19 cellular contexts compared by ENCODE assay signal in genomic region chr9:97560851-97561250, GRCh38. TPM values are rescaled to one million over a fixed set of nuclear protein-coding genes. Genes with fewer than 3 reads are reported as not detected.
DNase-seq lines count a peak whose midpoint lies in the region; ATAC-seq and TF ChIP-seq lines count a peak whose summit lies in the region.
"Had no signal": no experiment of that assay in that cellular context is flagged by ENCODE, and none has a peak within 500 bp of the region (broad histone marks: within the 10 kb centered on the region; RNA-seq: fewer than 3 reads in every experiment).

No MANE protein-coding gene starts in this region.

- peak; percentile 28 for DNase-seq in activated CD8-positive, alpha-beta memory T cell treated with anti-CD3 and anti-CD28 coated beads, Interleukin-2, amount 10 ng/mL, durations not matched to agents 7 days and 5 days
- DNase-seq in activated CD8-positive, alpha-beta memory T cell treated with anti-CD3 and anti-CD28 coated beads, Interleukin-2, amount 50 U/mL, for 48 hours = no peak
- DNase-seq in esophagus muscularis mucosa (ENCODE audit: extremely low spot score) (no peak), psoas muscle (no peak), uterus (peak in 1 of 2 donors; percentile 28), NK-92 (lab: John Stamatoyannopoulos, UW; ENCODE audit: unreplicated experiment) (no peak), SKM-1 (lab: John Stamatoyannopoulos, UW; ENCODE audit: unreplicated experiment) (no peak)
- DNase-seq: CD4-positive, CD25-positive, alpha-beta regulatory T cell; EL; NCI-H1048; NCI-H146; NCI-H2081 treated with DMSO at 0.1 percent for 48 hours; NCI-H2227 treated with DMSO at 0.1 percent for 48 hours; NCI-H524; SIG-M5 had no signal

- no peak for TF ChIP-seq POLR2A in esophagus muscularis mucosa (IDR thresholded peaks at IDR 0.05; ENCODE audit: low read depth)
- no peak for TF ChIP-seq POLR2A in uterus (IDR thresholded peaks at IDR 0.05)

- peaks cover 14% of the 10 kb centered on the region for H3K4me1 Mint-ChIP-seq in activated CD8-positive, alpha-beta memory T cell treated with anti-CD3 and anti-CD28 coated beads, Interleukin-2, amount 10 ng/mL, durations not matched to agents 7 days and 5 days
- H3K4me1 Mint-ChIP-seq: B cell had no signal

- H3K9me3 ChIP-seq in esophagus muscularis mucosa (no peaks in the 10 kb centered on the region), psoas muscle (no peaks in the 10 kb centered on the region), uterus (no peaks in the 10 kb centered on the region)

- no peak overlapping the region for H3K4me3 Mint-ChIP-seq in activated CD8-positive, alpha-beta memory T cell treated with anti-CD3 and anti-CD28 coated beads, Interleukin-2, amount 10 ng/mL, durations not matched to agents 7 days and 5 days
- H3K4me3 Mint-ChIP-seq: B cell; CD4-positive, CD25-positive, alpha-beta regulatory T cell had no signal

- CTCF ChIA-PET in activated CD8-positive, alpha-beta memory T cell treated with anti-CD3 and anti-CD28 coated beads, Interleukin-2, amount 10 ng/mL, durations not matched to agents 7 days and 5 days (lab: Charles Lee) = interaction anchor here (0.8 to 2.8 kb wide), 2 partner anchors 38 to 94 kb away, joined by 3 to 10 read pairs; no protein-coding TSS in a partner anchor

- H3K27ac Mint-ChIP-seq in activated CD8-positive, alpha-beta memory T cell treated with anti-CD3 and anti-CD28 coated beads, Interleukin-2, amount 10 ng/mL, durations not matched to agents 7 days and 5 days = no peak overlapping the region
- H3K27ac Mint-ChIP-seq: B cell had no signal

- no peak for TF ChIP-seq CTCF in esophagus muscularis mucosa (IDR thresholded peaks at IDR 0.05)
- TF ChIP-seq CTCF in psoas muscle (IDR thresholded peaks at IDR 0.05) = no peak
- no peak for TF ChIP-seq CTCF in uterus (IDR thresholded peaks at IDR 0.05)

- no peak for ATAC-seq in activated CD8-positive, alpha-beta memory T cell treated with anti-CD3 and anti-CD28 coated beads, Interleukin-2, amount 10 ng/mL, durations not matched to agents 7 days and 5 days
- no peak for ATAC-seq in psoas muscle
- ATAC-seq in GM19035 (IDR thresholded peaks at IDR 0.05; ENCODE audit: unreplicated experiment) = no peak

- H3K27me3 ChIP-seq in esophagus muscularis mucosa (no peaks in the 10 kb centered on the region), psoas muscle (ENCODE audit: insufficient read depth in 3 of 3, low read length in 2 of 3) (no peaks in the 10 kb centered on the region), uterus (no peaks in the 10 kb centered on the region)

- intact Hi-C loops in esophagus muscularis mucosa (cut with DNase I) = loop anchor here (5.0 kb wide), 1 partner anchor 59 kb away; the partner anchor contains the start of gene TMOD1
- intact Hi-C loops in psoas muscle (cut with DNase I) = no loop called here
- intact Hi-C loops in uterus (cut with DNase I; ENCODE audit: low total_unique reads) = no loop called here

- H3K4me1 ChIP-seq in esophagus muscularis mucosa (peaks cover 65 to 94% (median 93%) of the 10 kb centered on the region in 4 donors), psoas muscle (peaks cover 50% of the 10 kb centered on the region), uterus (peaks cover 15 to 26% of the 10 kb centered on the region in 2 donors)

- no peaks in the 10 kb centered on the region for H3K36me3 Mint-ChIP-seq in activated CD8-positive, alpha-beta memory T cell treated with anti-CD3 and anti-CD28 coated beads, Interleukin-2, amount 10 ng/mL, durations not matched to agents 7 days and 5 days
- H3K36me3 Mint-ChIP-seq: CD4-positive, CD25-positive, alpha-beta regulatory T cell had no signal

- H3K4me3 ChIP-seq in esophagus muscularis mucosa (no peak overlapping the region), psoas muscle (no peak overlapping the region), uterus (no peak overlapping the region)

- peaks cover 0 to 30% (median 14%) of the 10 kb centered on the region in 4 donors for H3K36me3 ChIP-seq in esophagus muscularis mucosa
- H3K36me3 ChIP-seq in psoas muscle (ENCODE audit: insufficient read depth in 1 of 2, low read depth in 1 of 2) = peaks cover 0 to 44% of the 10 kb centered on the region in 2 donors
- H3K36me3 ChIP-seq in uterus = no peaks in the 10 kb centered on the region

- TF ChIP-seq EP300 in esophagus muscularis mucosa (IDR thresholded peaks at IDR 0.05) = no peak

- peaks cover 33% of the 10 kb centered on the region for H3K27me3 Mint-ChIP-seq in activated CD8-positive, alpha-beta memory T cell treated with anti-CD3 and anti-CD28 coated beads, Interleukin-2, amount 10 ng/mL, durations not matched to agents 7 days and 5 days

- no peaks in the 10 kb centered on the region for H3K9me3 Mint-ChIP-seq in activated CD8-positive, alpha-beta memory T cell treated with anti-CD3 and anti-CD28 coated beads, Interleukin-2, amount 10 ng/mL, durations not matched to agents 7 days and 5 days (ENCODE audit: low read depth)
- H3K9me3 Mint-ChIP-seq: CD4-positive, CD25-positive, alpha-beta regulatory T cell had no signal

- H3K27ac ChIP-seq in esophagus muscularis mucosa (replicated peaks in 1 of 4) = peak overlapping the region; percentile 56 to 90 (median 71)
- peak overlapping the region; percentile 84 for H3K27ac ChIP-seq in psoas muscle
- peak overlapping the region; percentile 72 to 98 for H3K27ac ChIP-seq in uterus
- H3K27ac ChIP-seq: 22Rv1, KMS-11 had no signal

RNA-seq across cellular contexts. Expression of gene TMOD1, which starts 59.4 kb away (rescaled TPM):
- total RNA-seq in activated CD8-positive, alpha-beta memory T cell treated with anti-CD3 and anti-CD28 coated beads, Interleukin-2, amount 10 ng/mL, durations not matched to agents 7 days and 5 days = 1 to 10 TPM in 1 of 2 experiments, under 1 TPM in 1; 0.88 to 1.0 TPM
- total RNA-seq in esophagus muscularis mucosa (10 to 100 TPM; 68.4 to 97.6 (median 71.6) TPM), psoas muscle (100 to 1,000 TPM; 138 to 209 (median 167) TPM), uterus (10 to 100 TPM in 3 of 4 donors, 1 to 10 TPM in 1; 5.9 to 93.7 (median 22.2) TPM)
- 100 to 1,000 TPM in 2 of 3 donors, 10 to 100 TPM in 1; 65.4 to 286 (median 131) TPM for polyA plus RNA-seq in psoas muscle
